30 cellular contexts compared by ENCODE assay signal in the genomic region with DNA sequence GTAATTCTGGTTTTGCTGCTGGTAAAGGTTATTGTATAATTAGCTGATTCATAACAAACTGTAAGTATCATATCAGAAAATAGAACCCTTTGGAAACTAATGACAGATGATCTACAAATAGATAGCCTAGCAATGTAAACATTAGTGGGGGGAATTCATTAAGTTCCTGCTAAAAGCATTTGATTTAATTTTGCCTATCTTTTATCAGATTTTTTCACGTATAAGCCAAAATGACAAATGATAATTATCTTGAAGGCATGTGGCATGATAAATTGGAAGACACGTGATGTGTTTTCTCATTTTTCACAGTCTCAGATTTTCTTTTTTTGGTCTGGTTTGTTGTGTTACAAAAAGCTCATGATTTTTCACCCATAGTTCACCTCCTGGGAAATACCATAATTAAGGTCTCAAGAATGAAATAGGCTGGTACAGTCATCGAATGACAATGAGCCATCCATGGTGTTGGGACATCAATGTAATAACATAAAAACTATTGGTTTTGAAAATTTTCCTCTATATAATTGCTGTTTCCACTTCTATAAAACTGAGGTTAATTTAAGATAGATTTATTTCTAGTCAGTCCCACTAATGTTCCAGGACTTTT.
DNase-seq lines count a peak whose midpoint lies in the region; ATAC-seq and TF ChIP-seq lines count a peak whose summit lies in the region.
"Had no signal": no experiment of that assay in that cellular context is flagged by ENCODE, and none has a peak within 500 bp of the region (broad histone marks: within the 10 kb centered on the region; RNA-seq: fewer than 3 reads in every experiment).

No MANE protein-coding gene starts in this region.

- H3K27ac ChIP-seq in GM23248: no peak overlapping the region
- H3K27ac ChIP-seq in Panc1 (ENCODE audit: low read length): peak overlapping the region; percentile 60; the same call in 1 of the 2 replicates
- H3K27ac ChIP-seq in esophagus muscularis mucosa (replicated peaks in 1 of 4): peak overlapping the region in 3 of 4 donors; percentile 20 to 46 (median 43)
- no peak overlapping the region for H3K27ac ChIP-seq in WERI-Rb-1
- H3K27ac ChIP-seq: left ventricle myocardium inferior, spleen had no signal

- POLR2A ChIA-PET in Panc1 (lab: Charles Lee): no interaction called here

- in situ Hi-C loops in GM23248 (cut with MboI) (no loop called here), Panc1 (cut with HindIII; ENCODE audit: low pct_unique_long_range_greater_than_20kb, low sequenced_read_pairs) (no loop called here)

- H3K4me3 ChIP-seq in GM23248 (no peak overlapping the region), Panc1 (ENCODE audit: low read depth in 2 of 2, low read length in 2 of 2) (no peak overlapping the region), esophagus muscularis mucosa (no peak overlapping the region), skeletal muscle satellite cell (ENCODE audit: low read length) (no peak overlapping the region), WERI-Rb-1 (ENCODE audit: low read depth, low read length) (no peak overlapping the region)
- H3K4me3 ChIP-seq: left ventricle myocardium inferior, spleen had no signal

- H3K36me3 Mint-ChIP-seq in T-helper 2 cell treated with Interferon-gamma antibody and Interleukin-4, amounts not matched to agents 5 μg/mL and 100 μg/mL, for 36 hours (ENCODE audit: low read depth): no peaks in the 10 kb centered on the region
- H3K36me3 Mint-ChIP-seq: CD4-positive, alpha-beta memory T cell; stimulated activated effector memory CD8-positive, alpha-beta T cell treated with anti-CD3 and anti-CD28 coated beads, Interleukin-12 subunit alpha, Interleukin-12 subunit beta, amount 100 ng/mL, for 72 hours had no signal

- CTCF ChIA-PET in Panc1 (lab: Charles Lee): interaction anchor here (0.6 kb wide), 1 partner anchor 163 kb away, joined by 5 read pairs; no protein-coding TSS in a partner anchor

- H3K4me2 ChIP-seq in GM23248 (ENCODE audit: unreplicated experiment) (no peak overlapping the region), skeletal muscle satellite cell (ENCODE audit: low read length) (peak overlapping the region; percentile 13)

- H3K27me3 Mint-ChIP-seq in T-helper 2 cell treated with Interferon-gamma antibody and Interleukin-4, amounts not matched to agents 5 μg/mL and 100 μg/mL, for 36 hours (ENCODE audit: low read depth): no peaks in the 10 kb centered on the region
- H3K27me3 Mint-ChIP-seq: activated CD8-positive, alpha-beta T cell treated with anti-CD3 and anti-CD28 coated beads for 36 hours; activated T-helper 17 cell treated with anti-CD3 and anti-CD28 coated beads, Interleukin-2, amount 50 U/mL, for 72 hours; CD4-positive, alpha-beta memory T cell; naive thymus-derived CD8-positive, alpha-beta T cell had no signal

- ATAC-seq in Panc1: no peak
- ATAC-seq: activated CD8-positive, alpha-beta T cell treated with anti-CD3 and anti-CD28 coated beads for 36 hours; activated naive CD4-positive, alpha-beta T cell treated with anti-CD3 and anti-CD28 coated beads, Interleukin-2, amount 50 U/mL, for 72 hours; activated T-helper 17 cell treated with anti-CD3 and anti-CD28 coated beads, Interleukin-2, amount 50 U/mL, for 72 hours; naive thymus-derived CD8-positive, alpha-beta T cell; stimulated activated effector memory CD8-positive, alpha-beta T cell treated with anti-CD3 and anti-CD28 coated beads, Interleukin-12 subunit alpha, Interleukin-12 subunit beta, amount 100 ng/mL, for 72 hours had no signal

- TF ChIP-seq CTCF in Panc1 (IDR thresholded peaks at IDR 0.05) (no peak), esophagus muscularis mucosa (IDR thresholded peaks at IDR 0.05) (no peak), WERI-Rb-1 (IDR thresholded peaks at IDR 0.05; ENCODE audit: low read depth, low read length) (no peak)

- peak; percentile 47 for DNase-seq in GM23248
- no peak for DNase-seq in Panc1 (ENCODE audit: low read depth, low spot score)
- no peak for DNase-seq in esophagus muscularis mucosa (ENCODE audit: extremely low spot score)
- DNase-seq in stimulated activated CD4-positive, alpha-beta T cell treated with anti-CD3 and anti-CD28 coated beads, Interleukin-4, amount 100 ng/mL, for 4 hours: no peak
- no peak for DNase-seq in WERI-Rb-1
- DNase-seq in T-helper 2 cell treated with Interferon-gamma antibody and Interleukin-4, amounts not matched to agents 5 μg/mL and 100 μg/mL, for 36 hours (ENCODE audit: low spot score): no peak
- DNase-seq: activated CD8-positive, alpha-beta T cell treated with anti-CD3 and anti-CD28 coated beads for 36 hours; anterior cingulate cortex; caudate nucleus; DMS153; endodermal cell; H7; IMR-90; islet precursor cell; left ventricle myocardium inferior; naive thymus-derived CD8-positive, alpha-beta T cell; NCI-H1092 treated with DMSO at 0.1 percent for 48 hours; NCI-H2081; NCI-H226; NCI-H748 treated with DMSO at 0.1 percent for 48 hours; occipital lobe; RPMI8226; spleen; stimulated activated CD4-positive, alpha-beta T cell treated with anti-CD3 and anti-CD28 coated beads, Interleukin-4, amount 100 ng/mL, for 1 hour had no signal

- H3K9me3 ChIP-seq in GM23248 (ENCODE audit: low read depth): no peaks in the 10 kb centered on the region
- no peaks in the 10 kb centered on the region for H3K9me3 ChIP-seq in Panc1 (ENCODE audit: control insufficient read depth, insufficient read depth, low read depth, low read length)
- no peaks in the 10 kb centered on the region for H3K9me3 ChIP-seq in esophagus muscularis mucosa
- peaks cover 4% of the 10 kb centered on the region for H3K9me3 ChIP-seq in skeletal muscle satellite cell (replicated peaks; ENCODE audit: low read length)
- H3K9me3 ChIP-seq in WERI-Rb-1 (ENCODE audit: severe bottlenecking): no peaks in the 10 kb centered on the region
- H3K9me3 ChIP-seq: left ventricle myocardium inferior had no signal

- H3K79me2 ChIP-seq in GM23248 (ENCODE audit: insufficient read depth): no peaks in the 10 kb centered on the region

- H3K27ac Mint-ChIP-seq in T-helper 2 cell treated with Interferon-gamma antibody and Interleukin-4, amounts not matched to agents 5 μg/mL and 100 μg/mL, for 36 hours: no peak overlapping the region
- H3K27ac Mint-ChIP-seq: activated CD8-positive, alpha-beta T cell treated with anti-CD3 and anti-CD28 coated beads for 36 hours; activated naive CD4-positive, alpha-beta T cell treated with anti-CD3 and anti-CD28 coated beads, Interleukin-2, amount 50 U/mL, for 72 hours; activated T-helper 17 cell treated with anti-CD3 and anti-CD28 coated beads, Interleukin-2, amount 50 U/mL, for 72 hours; endodermal cell; stimulated activated effector memory CD8-positive, alpha-beta T cell treated with anti-CD3 and anti-CD28 coated beads, Interleukin-12 subunit alpha, Interleukin-12 subunit beta, amount 100 ng/mL, for 72 hours; T-helper 1 cell treated with Interleukin-12 subunit alpha and Interleukin-12 subunit beta and Interleukin-4 antibody, amounts not matched to agents 30 μg/mL and 1 μg/mL, for 36 hours had no signal

- no peak overlapping the region for H2AFZ ChIP-seq in GM23248

- peaks cover 19% of the 10 kb centered on the region for H3K4me1 ChIP-seq in GM23248 (ENCODE audit: insufficient read depth)
- no peaks in the 10 kb centered on the region for H3K4me1 ChIP-seq in Panc1 (ENCODE audit: control insufficient read depth, insufficient read depth, low read length)
- H3K4me1 ChIP-seq in esophagus muscularis mucosa: peaks cover 0 to 30% (median 15%) of the 10 kb centered on the region in 4 donors
- peaks cover 77% of the 10 kb centered on the region for H3K4me1 ChIP-seq in skeletal muscle satellite cell (ENCODE audit: control insufficient read depth, insufficient read depth, low read length)
- H3K4me1 ChIP-seq: left ventricle myocardium inferior had no signal

- intact Hi-C loops in Panc1 (cut with micrococcal nuclease; ENCODE audit: unreplicated experiment) (no loop called here), esophagus muscularis mucosa (cut with DNase I) (no loop called here)

- H3K4me1 Mint-ChIP-seq in T-helper 2 cell treated with Interferon-gamma antibody and Interleukin-4, amounts not matched to agents 5 μg/mL and 100 μg/mL, for 36 hours (ENCODE audit: low read depth): peaks cover 3% of the 10 kb centered on the region

- H3K27me3 ChIP-seq in GM23248 (replicated peaks; ENCODE audit: insufficient read depth) (no peaks in the 10 kb centered on the region), Panc1 (ENCODE audit: control insufficient read depth, insufficient read depth, low read length) (no peaks in the 10 kb centered on the region), esophagus muscularis mucosa (no peaks in the 10 kb centered on the region), skeletal muscle satellite cell (ENCODE audit: control insufficient read depth, insufficient read depth, low read length) (no peaks in the 10 kb centered on the region), WERI-Rb-1 (ENCODE audit: insufficient read depth, low read depth, severe bottlenecking) (no peaks in the 10 kb centered on the region)
- H3K27me3 ChIP-seq: spleen had no signal

- H4K20me1 ChIP-seq in GM23248 (ENCODE audit: insufficient read depth): no peaks in the 10 kb centered on the region

- H3K4me3 Mint-ChIP-seq in T-helper 2 cell treated with Interferon-gamma antibody and Interleukin-4, amounts not matched to agents 5 μg/mL and 100 μg/mL, for 36 hours: no peak overlapping the region
- H3K4me3 Mint-ChIP-seq: activated CD8-positive, alpha-beta T cell treated with anti-CD3 and anti-CD28 coated beads for 36 hours; activated T-helper 17 cell treated with anti-CD3 and anti-CD28 coated beads, Interleukin-2, amount 50 U/mL, for 72 hours; CD4-positive, alpha-beta memory T cell; endodermal cell; naive thymus-derived CD8-positive, alpha-beta T cell; stimulated activated effector memory CD8-positive, alpha-beta T cell treated with anti-CD3 and anti-CD28 coated beads, Interleukin-12 subunit alpha, Interleukin-12 subunit beta, amount 100 ng/mL, for 72 hours; T-helper 1 cell treated with Interleukin-12 subunit alpha and Interleukin-12 subunit beta and Interleukin-4 antibody, amounts not matched to agents 30 μg/mL and 1 μg/mL, for 36 hours had no signal

- no peak for TF ChIP-seq POLR2A in esophagus muscularis mucosa (IDR thresholded peaks at IDR 0.05; ENCODE audit: low read depth)

- no peak overlapping the region for H3K9ac ChIP-seq in GM23248
- peak overlapping the region; percentile 61 for H3K9ac ChIP-seq in skeletal muscle satellite cell (ENCODE audit: low read depth, low read length)

- no peak for TF ChIP-seq EP300 in esophagus muscularis mucosa (IDR thresholded peaks at IDR 0.05)

- H3K9me2 ChIP-seq in GM23248 (ENCODE audit: insufficient read depth): no peaks in the 10 kb centered on the region

- peaks cover 3% of the 10 kb centered on the region for H3K9me3 Mint-ChIP-seq in T-helper 2 cell treated with Interferon-gamma antibody and Interleukin-4, amounts not matched to agents 5 μg/mL and 100 μg/mL, for 36 hours
- H3K9me3 Mint-ChIP-seq: stimulated activated effector memory CD8-positive, alpha-beta T cell treated with anti-CD3 and anti-CD28 coated beads, Interleukin-12 subunit alpha, Interleukin-12 subunit beta, amount 100 ng/mL, for 72 hours had no signal

- H3K36me3 ChIP-seq in GM23248 (ENCODE audit: low read depth) (no peaks in the 10 kb centered on the region), Panc1 (ENCODE audit: control insufficient read depth, insufficient read depth, low read length) (no peaks in the 10 kb centered on the region), esophagus muscularis mucosa (no peaks in the 10 kb centered on the region), skeletal muscle satellite cell (ENCODE audit: insufficient read depth, low read length) (no peaks in the 10 kb centered on the region), WERI-Rb-1 (no peaks in the 10 kb centered on the region)
- H3K36me3 ChIP-seq: left ventricle myocardium inferior, spleen had no signal

- no TSS peak for BruUV-seq in Panc1 (replicated peaks; lab: Mats Ljungman, UMichigan)

- 46 to 52% methylated on average over 3 of the region's 3 CpGs for WGBS in GM23248 (ENCODE audit: low coverage in 1 of 2, low lambda C conversion rate in 2 of 2, missing lambda C conversion rate in 2 of 2), 2 experiments
- 56% methylated on average over 3 of the region's 3 CpGs for WGBS in esophagus muscularis mucosa

- H3F3A ChIP-seq in GM23248 (ENCODE audit: insufficient read depth): no peaks in the 10 kb centered on the region

Comparison
In these comparisons a context has a peak if more than half of its experiments do, and no peak if none do; other contexts are left out.
1. H3K27ac ChIP-seq: peak in Panc1 (single experiment) and esophagus muscularis mucosa (3 of 4); none in GM23248 (single experiment) and WERI-Rb-1 (single experiment).